ENCODE assay signal across 1 cellular context in genomic region chr12:119175115-119175514, GRCh38.
A peak's percentile ranks its signal among the peaks of the same experiment; 100 is the strongest.
TF ChIP-seq lines count a peak whose summit lies in the region.

No MANE protein-coding gene starts in this region.

TF ChIP-seq in HepG2, 621 proteins besides CTCF, POLR2A, EP300 and RAD21:
- peak; percentile 93 for TF ChIP-seq ZNF768 (CRISPR knock-in tag; IDR thresholded peaks at IDR 0.05)
- no peak for TF ChIP-seq TERF1 (CRISPR knock-in tag; IDR thresholded peaks at IDR 0.05)
- TF ChIP-seq IRF2 (CRISPR knock-in tag; IDR thresholded peaks at IDR 0.05), result no peak
- no peak for TF ChIP-seq RFXANK (CRISPR knock-in tag; IDR thresholded peaks at IDR 0.05)
- TF ChIP-seq ZBTB39 (CRISPR knock-in tag; IDR thresholded peaks at IDR 0.05), result no peak
- TF ChIP-seq HINFP (CRISPR knock-in tag; IDR thresholded peaks at IDR 0.05; ENCODE audit: low read depth), result no peak
- no peak for TF ChIP-seq HNRNPL (IDR thresholded peaks at IDR 0.05; ENCODE audit: low read depth, low read length)
- no peak for TF ChIP-seq SP5 (CRISPR knock-in tag; IDR thresholded peaks at IDR 0.05; ENCODE audit: borderline replicate concordance, low read depth)
